In genomic region chr15:77035999-77036471, GRCh38 we compare ENCODE assay signal across 11 cellular contexts. TPM values are rescaled to one million over a fixed set of nuclear protein-coding genes. Genes with fewer than 3 reads are reported as not detected.
A peak's percentile ranks its signal among the peaks of the same experiment; 100 is the strongest.
DNase-seq lines count a peak whose midpoint lies in the region; ATAC-seq, FAIRE-seq and TF ChIP-seq lines count a peak whose summit lies in the region.
"Had no signal": no experiment of that assay in that cellular context is flagged by ENCODE, and none has a peak within 500 bp of the region (broad histone marks: within the 10 kb centered on the region; RNA-seq: fewer than 3 reads in every experiment).

No MANE protein-coding gene starts in this region.

- H3K9me3 ChIP-seq in HepG2 (ENCODE audit: low read length): no peaks in the 10 kb centered on the region

- POLR2A ChIA-PET in HepG2 (lab: Yijun Ruan, JAX): no interaction called here

- TF ChIP-seq EP300 in HepG2 (IDR thresholded peaks at IDR 0.05; ENCODE audit: low read depth in 2 of 2, low read length in 2 of 2) (no peak), HepG2 (CRISPR knock-in tag; IDR thresholded peaks at IDR 0.05; ENCODE audit: borderline replicate concordance) (no peak)

- peaks cover 1% of the 10 kb centered on the region for H3K27me3 Mint-ChIP-seq in activated naive CD8-positive, alpha-beta T cell treated with anti-CD3 and anti-CD28 coated beads, Interleukin-2, amount 50 U/mL, for 24 hours

- H3K27ac Mint-ChIP-seq in activated naive CD4-positive, alpha-beta T cell treated with anti-CD3 and anti-CD28 coated beads, Interleukin-2, amount 50 U/mL, for 72 hours: peak overlapping the region; percentile 81 to 83
- peak overlapping the region; percentile 52 for H3K27ac Mint-ChIP-seq in activated naive CD8-positive, alpha-beta T cell treated with anti-CD3 and anti-CD28 coated beads, Interleukin-2, amount 50 U/mL, for 24 hours

- peaks cover 26% of the 10 kb centered on the region for H3K4me1 ChIP-seq in HepG2 (ENCODE audit: insufficient read depth, low read length)

- H2AFZ ChIP-seq in HepG2 (ENCODE audit: low read length): no peak overlapping the region

- H4K20me1 ChIP-seq in HepG2 (ENCODE audit: insufficient read depth, low read length): no peaks in the 10 kb centered on the region

- TF ChIP-seq CTCF in HepG2 (CRISPR knock-in tag; IDR thresholded peaks at IDR 0.05): no peak

- no TSS peak for BruUV-seq in HepG2 (replicated peaks; lab: Mats Ljungman, UMichigan)

- no peak overlapping the region for H3K9ac ChIP-seq in HepG2 (ENCODE audit: insufficient read depth, low read depth, low read length)

- intact Hi-C loops in HepG2 (cut with micrococcal nuclease; ENCODE audit: unreplicated experiment): no loop called here

- CTCF ChIA-PET in HepG2 (lab: Yijun Ruan, JAX; ENCODE audit: low intra/inter-chr PET ratio, low total read pairs): no interaction called here

- no peak for FAIRE-seq in HepG2 (lab: Jason Lieb, UNC)

- H3K9me3 Mint-ChIP-seq in activated naive CD4-positive, alpha-beta T cell treated with anti-CD3 and anti-CD28 coated beads, Interleukin-2, amount 50 U/mL, for 72 hours: peaks cover 0 to 4% of the 10 kb centered on the region in 2 donors
- peaks cover 4% of the 10 kb centered on the region for H3K9me3 Mint-ChIP-seq in activated naive CD8-positive, alpha-beta T cell treated with anti-CD3 and anti-CD28 coated beads, Interleukin-2, amount 50 U/mL, for 24 hours

- no peak for DNase-seq in activated naive CD4-positive, alpha-beta T cell treated with anti-CD3 and anti-CD28 coated beads, Interleukin-2, amount 50 U/mL, for 72 hours (ENCODE audit: low spot score in 2 of 2)
- no peak for DNase-seq in activated naive CD4-positive, alpha-beta T cell treated with Interleukin-2 at 50 U/mL for 16 hours
- no peak for DNase-seq in activated naive CD8-positive, alpha-beta T cell treated with anti-CD3 and anti-CD28 coated beads, Interleukin-2, amount 50 U/mL, for 24 hours
- DNase-seq in HepG2 (ENCODE audit: low spot score) (no peak), substantia nigra (lab: John Stamatoyannopoulos, UW) (no peak), iPS-NIHi11 (ENCODE audit: low spot score) (no peak)
- DNase-seq: NCI-H2081 treated with DMSO at 0.1 percent for 48 hours, OCI-M1 had no signal

- peaks cover 9% of the 10 kb centered on the region for H3K4me1 Mint-ChIP-seq in activated naive CD8-positive, alpha-beta T cell treated with anti-CD3 and anti-CD28 coated beads, Interleukin-2, amount 50 U/mL, for 24 hours

- WGBS in HepG2 (ENCODE audit: low lambda C conversion rate): 96% methylated on average over 8 of the region's 13 CpGs

- H3K36me3 Mint-ChIP-seq in activated naive CD4-positive, alpha-beta T cell treated with anti-CD3 and anti-CD28 coated beads, Interleukin-2, amount 50 U/mL, for 72 hours: peaks cover 17 to 40% of the 10 kb centered on the region in 2 donors
- peaks cover 32% of the 10 kb centered on the region for H3K36me3 Mint-ChIP-seq in activated naive CD8-positive, alpha-beta T cell treated with anti-CD3 and anti-CD28 coated beads, Interleukin-2, amount 50 U/mL, for 24 hours (ENCODE audit: low read depth)

- no peak for TF ChIP-seq RAD21 in HepG2 (CRISPR knock-in tag; IDR thresholded peaks at IDR 0.05)

- no peak for ATAC-seq in activated naive CD4-positive, alpha-beta T cell treated with anti-CD3 and anti-CD28 coated beads, Interleukin-2, amount 50 U/mL, for 72 hours
- no peak for ATAC-seq in activated naive CD8-positive, alpha-beta T cell treated with anti-CD3 and anti-CD28 coated beads, Interleukin-2, amount 50 U/mL, for 24 hours
- ATAC-seq in HepG2 (no peak), HG02884 (IDR thresholded peaks at IDR 0.05; ENCODE audit: unreplicated experiment) (no peak), HG03045 (IDR thresholded peaks at IDR 0.05; ENCODE audit: unreplicated experiment) (no peak)

- H3K79me2 ChIP-seq in HepG2 (ENCODE audit: insufficient read depth, low read length): no peaks in the 10 kb centered on the region

- no peak overlapping the region for H3K4me3 ChIP-seq in HepG2 (replicated peaks in 1 of 3; ENCODE audit: insufficient read depth in 1 of 3, low read depth in 2 of 3, low read length in 3 of 3)

- no peaks in the 10 kb centered on the region for H3K27me3 ChIP-seq in HepG2 (ENCODE audit: control insufficient read depth in 1 of 2, insufficient read depth in 2 of 2, low read length in 2 of 2)

- H3K27ac ChIP-seq in HepG2 (ENCODE audit: extremely low read length, insufficient read depth, low read length) (no peak overlapping the region), substantia nigra (ENCODE audit: low read depth, low read length, poor library complexity, severe bottlenecking) (peak overlapping the region; percentile 38)
- H3K27ac ChIP-seq: epithelial cell of prostate had no signal

- H3K4me3 Mint-ChIP-seq in activated naive CD8-positive, alpha-beta T cell treated with anti-CD3 and anti-CD28 coated beads, Interleukin-2, amount 50 U/mL, for 24 hours: no peak overlapping the region

- peaks cover 0 to 6% of the 10 kb centered on the region in 2 experiments; a peak in 2 of 5 replicates for H3K36me3 ChIP-seq in HepG2 (replicated peaks in 1 of 2; ENCODE audit: control insufficient read depth in 1 of 2, insufficient read depth in 2 of 2, low read length in 2 of 2)

- no peak overlapping the region for H3K4me2 ChIP-seq in HepG2 (ENCODE audit: low read depth, low read length)

- no peak for TF ChIP-seq POLR2A in HepG2 (IDR thresholded peaks at IDR 0.05; ENCODE audit: insufficient read depth in 1 of 2, low read depth in 2 of 2, low read length in 2 of 2)

- in situ Hi-C loops in HepG2 (cut with HindIII; ENCODE audit: extremely low pct_ligation_motif_present, low pct_unique_long_range_greater_than_20kb): loop anchor here (10.0 kb wide), 1 partner anchor 131 kb away; the partner anchor contains the start of gene SCAPER

TF ChIP-seq in HepG2, 621 proteins besides CTCF, POLR2A, EP300 and RAD21:
- TF ChIP-seq AGO2 (optimal IDR thresholded peaks at IDR 0.05; ENCODE audit: low read depth, low read length) (peak; percentile 51), KAT7 (CRISPR knock-in tag; IDR thresholded peaks at IDR 0.05; ENCODE audit: borderline replicate concordance) (no peak), BORCS8-MEF2B (CRISPR knock-in tag; IDR thresholded peaks at IDR 0.05) (0 out of 2 replicates have a peak, but pooled peaks have one; percentile 17)
TF ChIP-seq in HepG2: peak in this region for 2.

RNA-seq across cellular contexts. Expression of gene TSPAN3, which starts 34.9 kb away (rescaled TPM):
- total RNA-seq in activated naive CD4-positive, alpha-beta T cell treated with anti-CD3 and anti-CD28 coated beads, Interleukin-2, amount 50 U/mL, for 72 hours: 10 to 100 TPM in 1 of 2 donors, 1 to 10 TPM in 1; 6.9 to 27.1 TPM
- total RNA-seq in HepG2 (2016; rRNA removed; fragmentation: Illumina TruSeq; extraction: Trizol): 102 and 170 TPM in 2 replicates
- total RNA-seq in HepG2 (2016; cell fraction: cytosol; rRNA removed; fragmentation: Illumina TruSeq; extraction: Trizol; ENCODE audit: low read depth): 51.2 and 62.4 TPM in 2 replicates
- total RNA-seq in HepG2 (2016; cell fraction: insoluble cytoplasmic fraction; rRNA removed; fragmentation: Illumina TruSeq; extraction: Trizol): 108 and 171 TPM in 2 replicates
- 109 and 138 TPM in 2 replicates for total RNA-seq in HepG2 (2016; cell fraction: membrane; rRNA removed; fragmentation: Illumina TruSeq; extraction: Trizol)
- total RNA-seq in HepG2 (2016; cell fraction: nucleus; rRNA removed; fragmentation: Illumina TruSeq; extraction: Trizol): 128 and 152 TPM in 2 replicates
- 155 and 167 TPM in 2 replicates for polyA plus RNA-seq in HepG2 (2011; rRNA removed)
- polyA plus RNA-seq in HepG2 (2011; cell fraction: cytosol; rRNA removed): 231 and 297 TPM in 2 replicates
- 56.3 and 77.8 TPM in 2 replicates for polyA plus RNA-seq in HepG2 (2011; cell fraction: nucleus; rRNA removed)
- polyA plus RNA-seq in HepG2 (2012): 134 and 159 TPM in 2 replicates
- polyA plus RNA-seq in HepG2 (2016; cell fraction: cytosol; fragmentation: Illumina TruSeq; extraction: Trizol; ENCODE audit: low read depth): 52.0 and 77.5 TPM in 2 replicates
- polyA plus RNA-seq in HepG2 (2016; cell fraction: insoluble cytoplasmic fraction; fragmentation: Illumina TruSeq; extraction: Trizol; ENCODE audit: low read depth): 105 and 130 TPM in 2 replicates
- 93.2 and 115 TPM in 2 replicates for polyA plus RNA-seq in HepG2 (2016; cell fraction: membrane; fragmentation: Illumina TruSeq; extraction: Trizol; ENCODE audit: low read depth)
- polyA plus RNA-seq in HepG2 (2016; cell fraction: nucleus; fragmentation: Illumina TruSeq; extraction: Trizol; ENCODE audit: insufficient read depth, low read depth): 217 and 229 TPM in 2 replicates
- 238 and 277 TPM in 2 replicates for polyA minus RNA-seq in HepG2 (2011; rRNA and poly(A)+ RNA removed; ENCODE audit: low replicate concordance)
- 83.9 and 119 TPM in 2 replicates for polyA minus RNA-seq in HepG2 (2011; cell fraction: cytosol; rRNA and poly(A)+ RNA removed)
- polyA minus RNA-seq in HepG2 (2011; cell fraction: nucleus; rRNA and poly(A)+ RNA removed): 38.1 and 56.6 TPM in 2 replicates

RNA-seq across cellular contexts. Expression of gene PSTPIP1, which starts 41.1 kb away (rescaled TPM):
- 100 to 1,000 TPM in 1 of 2 donors, 10 to 100 TPM in 1; 95.5 to 149 TPM for total RNA-seq in activated naive CD4-positive, alpha-beta T cell treated with anti-CD3 and anti-CD28 coated beads, Interleukin-2, amount 50 U/mL, for 72 hours
- 8.7 and 9.2 TPM in 2 replicates for total RNA-seq in HepG2 (2016; rRNA removed; fragmentation: Illumina TruSeq; extraction: Trizol)
- 5.7 and 10.5 TPM in 2 replicates for total RNA-seq in HepG2 (2016; cell fraction: cytosol; rRNA removed; fragmentation: Illumina TruSeq; extraction: Trizol; ENCODE audit: low read depth)
- 8.0 and 9.9 TPM in 2 replicates for total RNA-seq in HepG2 (2016; cell fraction: insoluble cytoplasmic fraction; rRNA removed; fragmentation: Illumina TruSeq; extraction: Trizol)
- 9.1 and 10.1 TPM in 2 replicates for total RNA-seq in HepG2 (2016; cell fraction: membrane; rRNA removed; fragmentation: Illumina TruSeq; extraction: Trizol)
- total RNA-seq in HepG2 (2016; cell fraction: nucleus; rRNA removed; fragmentation: Illumina TruSeq; extraction: Trizol): 2.9 and 4.0 TPM in 2 replicates
- 4.4 TPM in 2 replicates for polyA plus RNA-seq in HepG2 (2011; rRNA removed)
- polyA plus RNA-seq in HepG2 (2011; cell fraction: cytosol; rRNA removed): 3.9 and 5.6 TPM in 2 replicates
- 4.4 and 6.8 TPM in 2 replicates for polyA plus RNA-seq in HepG2 (2011; cell fraction: nucleus; rRNA removed)
- 3.9 and 7.4 TPM in 2 replicates for polyA plus RNA-seq in HepG2 (2012)
- 7.4 and 12.4 TPM in 2 replicates for polyA plus RNA-seq in HepG2 (2016; cell fraction: cytosol; fragmentation: Illumina TruSeq; extraction: Trizol; ENCODE audit: low read depth)
- 7.8 and 11.1 TPM in 2 replicates for polyA plus RNA-seq in HepG2 (2016; cell fraction: insoluble cytoplasmic fraction; fragmentation: Illumina TruSeq; extraction: Trizol; ENCODE audit: low read depth)
- polyA plus RNA-seq in HepG2 (2016; cell fraction: membrane; fragmentation: Illumina TruSeq; extraction: Trizol; ENCODE audit: low read depth): 9.1 and 13.5 TPM in 2 replicates
- 6.9 and 7.5 TPM in 2 replicates for polyA plus RNA-seq in HepG2 (2016; cell fraction: nucleus; fragmentation: Illumina TruSeq; extraction: Trizol; ENCODE audit: insufficient read depth, low read depth)
- polyA minus RNA-seq in HepG2 (2011; rRNA and poly(A)+ RNA removed; ENCODE audit: low replicate concordance): 2.2 TPM in 1 of 2 replicates, not detected in the other
- polyA minus RNA-seq in HepG2 (2011; cell fraction: cytosol; rRNA and poly(A)+ RNA removed): 3.2 TPM in 1 of 2 replicates, not detected in the other
- 1.8 and 2.4 TPM in 2 replicates for polyA minus RNA-seq in HepG2 (2011; cell fraction: nucleus; rRNA and poly(A)+ RNA removed)

Comparison
In these comparisons a context has a peak if more than half of its experiments do, and no peak if none do; other contexts are left out.
1. RNA of gene PSTPIP1, which starts 41.1 kb away (total RNA-seq): 95.5 to 149 TPM in activated naive CD4-positive, alpha-beta T cell treated with anti-CD3 and anti-CD28 coated beads, Interleukin-2, amount 50 U/mL, for 72 hours; 2.9 to 10.5 TPM in HepG2; every median in the first group is over 4 times any median in the second.